9 cellular contexts compared by ENCODE assay signal in genomic region chr6:71294121-71294523, GRCh38. TPM values are rescaled to one million over a fixed set of nuclear protein-coding genes. Genes with fewer than 3 reads are reported as not detected.
DNase-seq lines count a peak whose midpoint lies in the region; ATAC-seq, FAIRE-seq and TF ChIP-seq lines count a peak whose summit lies in the region.
"Had no signal": no experiment of that assay in that cellular context is flagged by ENCODE, and none has a peak within 500 bp of the region (broad histone marks: within the 10 kb centered on the region; RNA-seq: fewer than 3 reads in every experiment).

No MANE protein-coding gene starts in this region.

- TF ChIP-seq CTCF in endothelial cell of umbilical vein (IDR thresholded peaks at IDR 0.05; ENCODE audit: extremely low read depth in 1 of 2, insufficient read depth in 1 of 2, low read depth in 1 of 2, low read length in 2 of 2) (no peak), omental fat pad (IDR thresholded peaks at IDR 0.05) (no peak)
- TF ChIP-seq CTCF in CD8-positive, alpha-beta T cell (IDR thresholded peaks at IDR 0.05), result no peak

- H3K27ac ChIP-seq in BLaER1 treated with 17β-estradiol and CSF1 and Interleukin-3, amounts not matched to agents 10 nM and 100 nM, result no peak overlapping the region; a peak in 1 of 22 replicates
- H3K27ac ChIP-seq in endothelial cell of umbilical vein (ENCODE audit: insufficient read depth, low read depth, low read length), result no peak overlapping the region
- H3K27ac ChIP-seq in CD8-positive, alpha-beta T cell (ENCODE audit: low read depth, low read length), result no peak overlapping the region

- no peaks in the 10 kb centered on the region for H3K9me3 ChIP-seq in BLaER1 treated with 17β-estradiol and CSF1 and Interleukin-3, amounts not matched to agents 10 nM and 100 nM (replicated peaks in 1 of 11)
- H3K9me3 ChIP-seq in MG63 (no peaks in the 10 kb centered on the region), endothelial cell of umbilical vein (replicated peaks; ENCODE audit: control insufficient read depth, insufficient read depth, low read length) (no peaks in the 10 kb centered on the region), T-helper 17 cell (ENCODE audit: control insufficient read depth, low read length, poor library complexity, severe bottlenecking) (no peaks in the 10 kb centered on the region)
- no peaks in the 10 kb centered on the region for H3K9me3 ChIP-seq in CD8-positive, alpha-beta T cell (ENCODE audit: low read length)

- no peaks in the 10 kb centered on the region for H3K27me3 Mint-ChIP-seq in CD8-positive, alpha-beta T cell (ENCODE audit: low read depth)
- H3K27me3 Mint-ChIP-seq in T-helper 17 cell, result no peaks in the 10 kb centered on the region

- intact Hi-C loops in endothelial cell of umbilical vein (cut with micrococcal nuclease), result loop anchor here (5.0 kb wide), 1 partner anchor 218 kb away; no protein-coding TSS in a partner anchor
- intact Hi-C loops in CD8-positive, alpha-beta T cell (cut with DNase I, micrococcal nuclease), result no loop called here

- dilution Hi-C loops in endothelial cell of umbilical vein (cut with MboI; ENCODE audit: extremely low pct_ligation_motif_present, low sequenced_read_pairs), result no loop called here

- peaks cover 35% of the 10 kb centered on the region for H3K36me3 Mint-ChIP-seq in CD8-positive, alpha-beta T cell
- peaks cover 8% of the 10 kb centered on the region for H3K36me3 Mint-ChIP-seq in T-helper 17 cell (ENCODE audit: low read depth)

- BruUV-seq in endothelial cell of umbilical vein (replicated peaks; lab: Mats Ljungman, UMichigan), result no TSS peak

- peaks cover 29% of the 10 kb centered on the region for H3K4me1 Mint-ChIP-seq in CD8-positive, alpha-beta T cell (ENCODE audit: low read depth)
- H3K4me1 Mint-ChIP-seq in T-helper 17 cell, result peaks cover 28% of the 10 kb centered on the region

- peaks cover 30% of the 10 kb centered on the region for H3K79me2 ChIP-seq in endothelial cell of umbilical vein (ENCODE audit: control insufficient read depth, insufficient read depth, low read length)

- peaks cover 58 to 93% (median 89%) of the 10 kb centered on the region in 11 experiments for H3K36me3 ChIP-seq in BLaER1 treated with 17β-estradiol and CSF1 and Interleukin-3, amounts not matched to agents 10 nM and 100 nM
- peaks cover 12% of the 10 kb centered on the region for H3K36me3 ChIP-seq in MG63
- H3K36me3 ChIP-seq in endothelial cell of umbilical vein (ENCODE audit: control insufficient read depth in 2 of 2, extremely low read depth in 1 of 2, insufficient read depth in 2 of 2, low read length in 2 of 2), result peaks cover 0 to 11% of the 10 kb centered on the region in 2 experiments
- H3K36me3 ChIP-seq in CD8-positive, alpha-beta T cell (ENCODE audit: insufficient read depth, low read length), result peaks cover 6% of the 10 kb centered on the region

- peaks cover 16 to 99% (median 88%) of the 10 kb centered on the region in 11 experiments; a peak in 19 of 22 replicates for H4K20me1 ChIP-seq in BLaER1 treated with 17β-estradiol and CSF1 and Interleukin-3, amounts not matched to agents 10 nM and 100 nM
- no peaks in the 10 kb centered on the region for H4K20me1 ChIP-seq in endothelial cell of umbilical vein (replicated peaks; ENCODE audit: control insufficient read depth, extremely low read depth, insufficient read depth, low read length)

- CTCF ChIA-PET in endothelial cell of umbilical vein (lab: Charles Lee), result no interaction called here
- CTCF ChIA-PET in CD8-positive, alpha-beta T cell (lab: Charles Lee), result interaction anchor here (1.3 kb wide), 1 partner anchor 14 kb away, joined by 4 read pairs; no protein-coding TSS in a partner anchor

- TF ChIP-seq POLR2A in endothelial cell of umbilical vein (IDR thresholded peaks at IDR 0.05; ENCODE audit: low read depth, low read length), result no peak

- no peak overlapping the region for H3K4me3 Mint-ChIP-seq in CD8-positive, alpha-beta T cell
- no peak overlapping the region for H3K4me3 Mint-ChIP-seq in T-helper 17 cell

- no peak overlapping the region for H3K27ac Mint-ChIP-seq in CD8-positive, alpha-beta T cell
- no peak overlapping the region for H3K27ac Mint-ChIP-seq in T-helper 17 cell

- no peaks in the 10 kb centered on the region for H3K27me3 ChIP-seq in BLaER1 treated with 17β-estradiol and CSF1 and Interleukin-3, amounts not matched to agents 10 nM and 100 nM
- H3K27me3 ChIP-seq in MG63 (no peaks in the 10 kb centered on the region), endothelial cell of umbilical vein (ENCODE audit: control insufficient read depth in 2 of 2, insufficient read depth in 2 of 2, low read length in 2 of 2) (no peaks in the 10 kb centered on the region)
- no peaks in the 10 kb centered on the region for H3K27me3 ChIP-seq in CD8-positive, alpha-beta T cell (ENCODE audit: insufficient read depth, low read length)

- H3K9me3 Mint-ChIP-seq in CD8-positive, alpha-beta T cell, result no peaks in the 10 kb centered on the region

- H3K4me2 ChIP-seq in BLaER1 treated with 17β-estradiol and CSF1 and Interleukin-3, amounts not matched to agents 10 nM and 100 nM, result peak overlapping the region in 7 of 11 experiments; percentile 2 to 98 (median 90); a peak in 11 of 22 replicates
- H3K4me2 ChIP-seq in endothelial cell of umbilical vein (ENCODE audit: insufficient read depth, low read length), result no peak overlapping the region

- ATAC-seq in omental fat pad (ENCODE audit: low FRiP score) (peak; percentile 14), T-helper 17 cell (no peak)
- no peak for ATAC-seq in CD8-positive, alpha-beta T cell

- DNase-seq in MG63 (peak; percentile 90), endothelial cell of umbilical vein (ENCODE audit: low read depth, low spot score) (peak; percentile 24), omental fat pad (ENCODE audit: low spot score) (no peak), NK-92 (lab: John Stamatoyannopoulos, UW; ENCODE audit: unreplicated experiment) (no peak), activated gamma-delta T cell (lab: John Stamatoyannopoulos, UW) (no peak), T-helper 17 cell (no peak)
- DNase-seq in CD8-positive, alpha-beta T cell, result no peak
- DNase-seq: DMS153 had no signal

- H3K9ac ChIP-seq in BLaER1 treated with 17β-estradiol and CSF1 and Interleukin-3, amounts not matched to agents 10 nM and 100 nM, result peak overlapping the region in 3 of 11 experiments; percentile 55 to 99 (median 99); a peak in 6 of 22 replicates
- no peak overlapping the region for H3K9ac ChIP-seq in endothelial cell of umbilical vein (replicated peaks; ENCODE audit: extremely low read depth, insufficient read depth, low read length)

- H3K9me1 ChIP-seq in endothelial cell of umbilical vein (replicated peaks; ENCODE audit: control insufficient read depth, extremely low read depth, insufficient read depth, low read length), result no peaks in the 10 kb centered on the region

- POLR2A ChIA-PET in endothelial cell of umbilical vein (lab: Charles Lee), result no interaction called here
- POLR2A ChIA-PET in CD8-positive, alpha-beta T cell (lab: Charles Lee), result interaction anchor here (0.6 kb wide), 1 partner anchor 135 kb away, joined by 4 read pairs; no protein-coding TSS in a partner anchor

- H2AFZ ChIP-seq in endothelial cell of umbilical vein (ENCODE audit: low read depth, low read length), result no peak overlapping the region

- H3K4me3 ChIP-seq in BLaER1 treated with 17β-estradiol and CSF1 and Interleukin-3, amounts not matched to agents 10 nM and 100 nM, result peak overlapping the region in 6 of 10 experiments; percentile 14 to 99 (median 98); a peak in 10 of 20 replicates
- no peak overlapping the region for H3K4me3 ChIP-seq in MG63
- H3K4me3 ChIP-seq in endothelial cell of umbilical vein (replicated peaks in 1 of 3; ENCODE audit: insufficient read depth in 1 of 3, low read depth in 1 of 3, low read length in 3 of 3), result no peak overlapping the region
- no peak overlapping the region for H3K4me3 ChIP-seq in CD8-positive, alpha-beta T cell (ENCODE audit: low read depth, low read length)

- peaks cover 16 to 74% (median 29%) of the 10 kb centered on the region in 10 experiments for H3K4me1 ChIP-seq in BLaER1 treated with 17β-estradiol and CSF1 and Interleukin-3, amounts not matched to agents 10 nM and 100 nM
- peaks cover 26% of the 10 kb centered on the region for H3K4me1 ChIP-seq in endothelial cell of umbilical vein (ENCODE audit: control insufficient read depth, extremely low read depth, insufficient read depth, low read length)
- H3K4me1 ChIP-seq in CD8-positive, alpha-beta T cell (ENCODE audit: insufficient read depth, low read length), result peaks cover 15% of the 10 kb centered on the region

- no peak for FAIRE-seq in endothelial cell of umbilical vein (lab: Jason Lieb, UNC)

TF ChIP-seq in endothelial cell of umbilical vein, 7 proteins besides CTCF, POLR2A, EP300 and RAD21:
- TF ChIP-seq MAX (IDR thresholded peaks at IDR 0.05; ENCODE audit: insufficient read depth, insufficient read length), result no peak
- TF ChIP-seq FOS (IDR thresholded peaks at IDR 0.05; ENCODE audit: borderline replicate concordance, insufficient read depth, low read length), result peak; percentile 29

RNA-seq across cellular contexts. Expression of gene OGFRL1, which starts 5.5 kb away (rescaled TPM):
- 3.5 and 5.8 TPM in 2 replicates for total RNA-seq in MG63 (2014; rRNA removed; shearing (Covaris generic); ENCODE audit: low replicate concordance)
- 19.4 and 21.1 TPM in 2 replicates for total RNA-seq in endothelial cell of umbilical vein
- polyA plus RNA-seq in endothelial cell of umbilical vein, result 2.8 and 3.4 TPM in 2 replicates
- polyA plus RNA-seq in endothelial cell of umbilical vein (2011; cell fraction: cytosol; rRNA removed), result 4.1 and 4.5 TPM in 2 replicates
- polyA plus RNA-seq in endothelial cell of umbilical vein (2011; cell fraction: nucleus; rRNA removed), result 3.6 and 5.6 TPM in 2 replicates
- polyA plus RNA-seq in endothelial cell of umbilical vein (2012), result 7.0 and 12.3 TPM in 2 replicates
- polyA minus RNA-seq in endothelial cell of umbilical vein, result 6.4 and 7.2 TPM in 2 replicates
- polyA minus RNA-seq in endothelial cell of umbilical vein (2011; cell fraction: cytosol; rRNA and poly(A)+ RNA removed), result 7.0 TPM
- polyA minus RNA-seq in endothelial cell of umbilical vein (2011; cell fraction: nucleus; rRNA and poly(A)+ RNA removed), result 6.5 and 10.6 TPM in 2 replicates
- 10 to 100 TPM; 46.1 to 78.5 (median 75.6) TPM for total RNA-seq in omental fat pad
- 1 to 10 TPM; 9.6 to 10.0 TPM for total RNA-seq in CD8-positive, alpha-beta T cell
- total RNA-seq in T-helper 17 cell, result 10 to 100 TPM; 11.6 to 14.7 TPM

Comparison
In these comparisons a context has a peak if more than half of its experiments do, and no peak if none do; other contexts are left out.
1. H3K4me3 ChIP-seq: peak in BLaER1 treated with 17β-estradiol and CSF1 and Interleukin-3, amounts not matched to agents 10 nM and 100 nM (6 of 10); none in MG63 (single experiment), endothelial cell of umbilical vein (0 of 3) and CD8-positive, alpha-beta T cell (single experiment).
2. DNase-seq: peak in MG63 (single experiment) and endothelial cell of umbilical vein (single experiment); none in omental fat pad (single experiment), NK-92 (single experiment), CD8-positive, alpha-beta T cell (0 of 7), activated gamma-delta T cell (single experiment) and T-helper 17 cell (0 of 3).